Comparison of ENCODE assay signal across 20 cellular contexts in genomic region chr15:56996093-56996492, GRCh38.
"Had no signal": no experiment of that assay in that cellular context is flagged by ENCODE, and none has a peak within 500 bp of the region (broad histone marks: within the 10 kb centered on the region; RNA-seq: fewer than 3 reads in every experiment).

No MANE protein-coding gene starts in this region.

- H3K27ac Mint-ChIP-seq: activated CD8-positive, alpha-beta T cell treated with anti-CD3 and anti-CD28 coated beads, Interleukin-2, amount 10 ng/mL, durations not matched to agents 7 days and 5 days; activated naive CD4-positive, alpha-beta T cell treated with anti-CD3 and anti-CD28 coated beads for 36 hours; effector memory CD8-positive, alpha-beta T cell had no signal

- DNase-seq: activated CD4-positive, alpha-beta T cell treated with anti-CD3 and anti-CD28 coated beads for 48 hours; activated CD4-positive, CD25-positive, alpha-beta regulatory T cell; activated CD8-positive, alpha-beta T cell treated with anti-CD3 and anti-CD28 coated beads, Interleukin-2, amount 10 ng/mL, durations not matched to agents 7 days and 5 days; activated naive CD4-positive, alpha-beta T cell treated with anti-CD3 and anti-CD28 coated beads for 36 hours; activated T-cell treated with anti-CD3 and anti-CD28 coated beads, Interleukin-2, amount 50 U/mL, for 4 hours; aorta; dermis blood vessel endothelial cell; effector memory CD8-positive, alpha-beta T cell; foreskin fibroblast; hippocampal formation; left colon; occipital lobe; psoas muscle; right cardiac atrium; small intestine; stimulated activated CD4-positive, alpha-beta T cell treated with anti-CD3 and anti-CD28 coated beads, Interleukin-15, amount 100 ng/mL, for 24 hours; stimulated activated CD4-positive, alpha-beta T cell treated with anti-CD3 and anti-CD28 coated beads, Interleukin-2, amount 100 ng/mL, for 48 hours; T-helper 1 cell; T-helper 9 cell had no signal

- H3K9me3 ChIP-seq: psoas muscle had no signal

- H3K9me3 Mint-ChIP-seq: activated naive CD4-positive, alpha-beta T cell treated with anti-CD3 and anti-CD28 coated beads for 36 hours; effector memory CD8-positive, alpha-beta T cell had no signal

- ATAC-seq: activated CD8-positive, alpha-beta T cell treated with anti-CD3 and anti-CD28 coated beads, Interleukin-2, amount 10 ng/mL, durations not matched to agents 7 days and 5 days; activated T-cell treated with anti-CD3 and anti-CD28 coated beads, Interleukin-2, amount 50 U/mL, for 4 hours; effector memory CD8-positive, alpha-beta T cell; left colon; psoas muscle; right cardiac atrium had no signal

- H3K27ac ChIP-seq: psoas muscle had no signal

- H3K4me3 Mint-ChIP-seq: activated CD8-positive, alpha-beta T cell treated with anti-CD3 and anti-CD28 coated beads, Interleukin-2, amount 10 ng/mL, durations not matched to agents 7 days and 5 days; activated naive CD4-positive, alpha-beta T cell treated with anti-CD3 and anti-CD28 coated beads for 36 hours; activated T-cell treated with anti-CD3 and anti-CD28 coated beads, Interleukin-2, amount 50 U/mL, for 4 hours; effector memory CD8-positive, alpha-beta T cell had no signal

- H3K27me3 Mint-ChIP-seq: effector memory CD8-positive, alpha-beta T cell had no signal

- H3K4me3 ChIP-seq: lung, psoas muscle had no signal
